In the genomic region with DNA sequence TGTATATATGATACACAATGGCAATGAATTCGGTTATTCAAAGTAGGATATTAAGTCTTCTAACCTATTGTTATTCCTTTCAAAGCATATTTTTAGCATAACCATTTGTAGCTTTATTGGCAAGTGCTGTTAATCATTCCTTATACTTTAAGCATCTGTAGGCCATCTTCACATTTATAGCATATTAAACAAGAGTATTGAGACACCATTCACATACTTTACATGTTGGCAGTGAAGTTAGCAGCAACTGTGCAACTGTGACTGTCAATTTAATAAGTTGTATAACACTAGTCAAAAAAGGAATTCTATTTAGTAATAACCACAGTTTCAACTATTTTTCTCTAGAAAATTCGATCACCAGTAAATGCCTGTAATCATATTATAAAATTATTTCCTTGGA, we compare ENCODE assay signal across 15 cellular contexts.
DNase-seq lines count a peak whose midpoint lies in the region; ATAC-seq and TF ChIP-seq lines count a peak whose summit lies in the region.
"Had no signal": no experiment of that assay in that cellular context is flagged by ENCODE, and none has a peak within 500 bp of the region (broad histone marks: within the 10 kb centered on the region; RNA-seq: fewer than 3 reads in every experiment).

No MANE protein-coding gene starts in this region.

- H3K4me1 Mint-ChIP-seq in activated naive CD4-positive, alpha-beta T cell treated with anti-CD3 and anti-CD28 coated beads, Interleukin-2, amount 10 ng/mL, durations not matched to agents 7 days and 5 days: no peaks in the 10 kb centered on the region
- H3K4me1 Mint-ChIP-seq: activated B cell treated with CpG ODN at 0.5 μM for 24 hours; stimulated activated effector memory CD8-positive, alpha-beta T cell treated with anti-CD3 and anti-CD28 coated beads, Interleukin-12 subunit alpha, Interleukin-12 subunit beta, amount 100 ng/mL, for 72 hours had no signal

- H3K9me3 ChIP-seq in DOHH2 (ENCODE audit: control insufficient read depth, insufficient read depth, low read length) (no peaks in the 10 kb centered on the region), ascending aorta (no peaks in the 10 kb centered on the region), muscle layer of duodenum (ENCODE audit: control insufficient read depth in 1 of 2, low read length in 2 of 2) (no peaks in the 10 kb centered on the region), subcutaneous abdominal adipose tissue (ENCODE audit: control insufficient read depth in 5 of 5, low read length in 5 of 5) (no peaks in the 10 kb centered on the region)

- intact Hi-C loops in ascending aorta (cut with DNase I): loop anchor here (5.0 kb wide), 1 partner anchor 41 kb away; no protein-coding TSS in a partner anchor

- H3K36me3 Mint-ChIP-seq in activated naive CD4-positive, alpha-beta T cell treated with anti-CD3 and anti-CD28 coated beads, Interleukin-2, amount 10 ng/mL, durations not matched to agents 7 days and 5 days: no peaks in the 10 kb centered on the region
- H3K36me3 Mint-ChIP-seq: stimulated activated effector memory CD8-positive, alpha-beta T cell treated with anti-CD3 and anti-CD28 coated beads, Interleukin-12 subunit alpha, Interleukin-12 subunit beta, amount 100 ng/mL, for 72 hours had no signal

- H3F3A ChIP-seq in DOHH2 (ENCODE audit: control insufficient read depth, insufficient read depth): peaks cover 3% of the 10 kb centered on the region; the same call in 1 of the 2 replicates

- H4K20me1 ChIP-seq in DOHH2 (ENCODE audit: control insufficient read depth, insufficient read depth, low read depth, low read length): no peaks in the 10 kb centered on the region

- H3K9me2 ChIP-seq in DOHH2 (replicated peaks; ENCODE audit: control insufficient read depth, low read length): no peaks in the 10 kb centered on the region

- TF ChIP-seq CTCF in DOHH2 (IDR thresholded peaks at IDR 0.05; ENCODE audit: low read depth, low read length, poor library complexity, severe bottlenecking) (no peak), ascending aorta (IDR thresholded peaks at IDR 0.05) (no peak)

- peaks cover 52% of the 10 kb centered on the region for H3K4me1 ChIP-seq in DOHH2 (ENCODE audit: control insufficient read depth, low read length)
- H3K4me1 ChIP-seq in ascending aorta: peaks cover 14 to 45% of the 10 kb centered on the region in 2 donors
- H3K4me1 ChIP-seq in muscle layer of duodenum (ENCODE audit: control insufficient read depth in 1 of 2, insufficient read depth in 2 of 2, low read length in 2 of 2): no peaks in the 10 kb centered on the region
- H3K4me1 ChIP-seq in subcutaneous abdominal adipose tissue (ENCODE audit: control insufficient read depth in 5 of 5, insufficient read depth in 5 of 5, low read length in 5 of 5): peaks cover 0 to 35% (median 28%) of the 10 kb centered on the region in 5 donors

- H3K27me3 Mint-ChIP-seq in activated naive CD4-positive, alpha-beta T cell treated with anti-CD3 and anti-CD28 coated beads, Interleukin-2, amount 10 ng/mL, durations not matched to agents 7 days and 5 days: peaks cover 14% of the 10 kb centered on the region
- H3K27me3 Mint-ChIP-seq: activated CD8-positive, alpha-beta T cell treated with anti-CD3 and anti-CD28 coated beads for 36 hours had no signal

- H3K4me3 ChIP-seq in DOHH2 (ENCODE audit: low read length) (peak overlapping the region; percentile 65), ascending aorta (peak overlapping the region; percentile 34 to 35), muscle layer of duodenum (ENCODE audit: low read depth in 1 of 2, low read length in 2 of 2) (peak overlapping the region; percentile 55 to 69), subcutaneous abdominal adipose tissue (ENCODE audit: low read depth in 1 of 5, low read length in 5 of 5) (peak overlapping the region; percentile 53 to 62 (median 57))

- no peak overlapping the region for H3K27ac Mint-ChIP-seq in activated naive CD4-positive, alpha-beta T cell treated with anti-CD3 and anti-CD28 coated beads, Interleukin-2, amount 10 ng/mL, durations not matched to agents 7 days and 5 days
- H3K27ac Mint-ChIP-seq: activated B cell treated with CpG ODN at 0.5 μM for 24 hours; activated CD8-positive, alpha-beta T cell treated with anti-CD3 and anti-CD28 coated beads for 36 hours; stimulated activated effector memory CD8-positive, alpha-beta T cell treated with anti-CD3 and anti-CD28 coated beads, Interleukin-12 subunit alpha, Interleukin-12 subunit beta, amount 100 ng/mL, for 72 hours had no signal

- H3K4me2 ChIP-seq in DOHH2 (ENCODE audit: low read length): peak overlapping the region; percentile 72

- H3K36me3 ChIP-seq in DOHH2 (ENCODE audit: control insufficient read depth, low read length): peaks cover 22% of the 10 kb centered on the region
- H3K36me3 ChIP-seq in ascending aorta: peaks cover 26 to 32% of the 10 kb centered on the region in 2 donors
- peaks cover 14 to 29% of the 10 kb centered on the region in 2 donors for H3K36me3 ChIP-seq in muscle layer of duodenum (ENCODE audit: control insufficient read depth in 1 of 2, insufficient read depth in 2 of 2, low read length in 2 of 2)
- H3K36me3 ChIP-seq in subcutaneous abdominal adipose tissue (ENCODE audit: control insufficient read depth in 5 of 5, insufficient read depth in 5 of 5, low read length in 5 of 5): peaks cover 0 to 22% (median 17%) of the 10 kb centered on the region in 5 donors

- peak overlapping the region in 4 of 5 donors; percentile 21 to 73 (median 41) for H3K9ac ChIP-seq in subcutaneous abdominal adipose tissue (ENCODE audit: low read length in 5 of 5)

- ATAC-seq in HG02973 (IDR thresholded peaks at IDR 0.05; ENCODE audit: unreplicated experiment): no peak
- ATAC-seq: activated CD8-positive, alpha-beta T cell treated with anti-CD3 and anti-CD28 coated beads for 36 hours; stimulated activated effector memory CD8-positive, alpha-beta T cell treated with anti-CD3 and anti-CD28 coated beads, Interleukin-12 subunit alpha, Interleukin-12 subunit beta, amount 100 ng/mL, for 72 hours had no signal

- CTCF ChIA-PET in activated naive CD4-positive, alpha-beta T cell treated with anti-CD3 and anti-CD28 coated beads, Interleukin-2, amount 10 ng/mL, durations not matched to agents 7 days and 5 days (lab: Charles Lee): interaction anchor here (1.6 kb wide), 1 partner anchor 9 kb away, joined by 3 read pairs; no protein-coding TSS in a partner anchor

- no peak for DNase-seq in ascending aorta (ENCODE audit: low spot score in 2 of 2)
- no peak for DNase-seq in putamen (ENCODE audit: low spot score)
- no peak for DNase-seq in activated naive CD4-positive, alpha-beta T cell treated with anti-CD3 and anti-CD28 coated beads, Interleukin-2, amount 10 ng/mL, durations not matched to agents 7 days and 5 days
- no peak for DNase-seq in NCI-H748 (lab: John Stamatoyannopoulos, UW; ENCODE audit: unreplicated experiment)
- DNase-seq: activated B cell treated with CpG ODN at 0.5 μM for 24 hours; activated CD8-positive, alpha-beta T cell treated with anti-CD3 and anti-CD28 coated beads for 36 hours; NCI-H2029; NCI-H510A; SHP77 treated with DMSO at 0.1 percent for 48 hours; T-helper 2 cell had no signal

- H3K9me3 Mint-ChIP-seq in activated naive CD4-positive, alpha-beta T cell treated with anti-CD3 and anti-CD28 coated beads, Interleukin-2, amount 10 ng/mL, durations not matched to agents 7 days and 5 days: no peaks in the 10 kb centered on the region
- H3K9me3 Mint-ChIP-seq: activated B cell treated with CpG ODN at 0.5 μM for 24 hours; activated CD8-positive, alpha-beta T cell treated with anti-CD3 and anti-CD28 coated beads for 36 hours; stimulated activated effector memory CD8-positive, alpha-beta T cell treated with anti-CD3 and anti-CD28 coated beads, Interleukin-12 subunit alpha, Interleukin-12 subunit beta, amount 100 ng/mL, for 72 hours had no signal

- no peak overlapping the region for H3K4me3 Mint-ChIP-seq in activated naive CD4-positive, alpha-beta T cell treated with anti-CD3 and anti-CD28 coated beads, Interleukin-2, amount 10 ng/mL, durations not matched to agents 7 days and 5 days
- H3K4me3 Mint-ChIP-seq: activated B cell treated with CpG ODN at 0.5 μM for 24 hours; activated CD8-positive, alpha-beta T cell treated with anti-CD3 and anti-CD28 coated beads for 36 hours; stimulated activated effector memory CD8-positive, alpha-beta T cell treated with anti-CD3 and anti-CD28 coated beads, Interleukin-12 subunit alpha, Interleukin-12 subunit beta, amount 100 ng/mL, for 72 hours had no signal

- H3K27me3 ChIP-seq in DOHH2 (ENCODE audit: control insufficient read depth, low read length) (no peaks in the 10 kb centered on the region), ascending aorta (no peaks in the 10 kb centered on the region), muscle layer of duodenum (ENCODE audit: low read depth, low read length) (no peaks in the 10 kb centered on the region), subcutaneous abdominal adipose tissue (ENCODE audit: control insufficient read depth in 5 of 5, insufficient read depth in 4 of 5, low read length in 5 of 5) (no peaks in the 10 kb centered on the region)

- peak overlapping the region; percentile 55 for H3K27ac ChIP-seq in DOHH2 (ENCODE audit: low read depth, low read length)
- peak overlapping the region; percentile 95 to 96 for H3K27ac ChIP-seq in ascending aorta
- peak overlapping the region; percentile 96 for H3K27ac ChIP-seq in muscle layer of duodenum (ENCODE audit: low read length)
- peak overlapping the region; percentile 96 for H3K27ac ChIP-seq in subcutaneous abdominal adipose tissue (ENCODE audit: low read depth, low read length)

- H3K79me2 ChIP-seq in DOHH2 (ENCODE audit: control insufficient read depth, low read length): peaks cover 36% of the 10 kb centered on the region
